In genomic region chr22:44990328-44990727, GRCh38 we compare ENCODE assay signal across 1 cellular context.
TF ChIP-seq lines count a peak whose summit lies in the region.

No MANE protein-coding gene starts in this region.

TF ChIP-seq in GM23338, 12 proteins besides CTCF, POLR2A, EP300 and RAD21 (continued from another document):
- TF ChIP-seq ZNF462 (CRISPR knock-in tag; IDR thresholded peaks at IDR 0.05), result no peak
- TF ChIP-seq EZH2phosphoT487 (IDR thresholded peaks at IDR 0.05; ENCODE audit: unreplicated experiment), result no peak
- TF ChIP-seq ZNF331 (CRISPR knock-in tag; IDR thresholded peaks at IDR 0.05; ENCODE audit: low read depth), result no peak
- no peak for TF ChIP-seq STAT1 (IDR thresholded peaks at IDR 0.05; ENCODE audit: unreplicated experiment)
- TF ChIP-seq JUNB (IDR thresholded peaks at IDR 0.05; ENCODE audit: unreplicated experiment), result no peak
